In genomic region chr11:75596914-75597313, GRCh38 we compare ENCODE assay signal across 10 cellular contexts.
"Had no signal": no experiment of that assay in that cellular context is flagged by ENCODE, and none has a peak within 500 bp of the region (broad histone marks: within the 10 kb centered on the region; RNA-seq: fewer than 3 reads in every experiment).

No MANE protein-coding gene starts in this region.

- H3K4me3 ChIP-seq: Peyer's patch, SJSA1 had no signal

- H3K9me2 ChIP-seq: SK-N-SH had no signal

- H3K27me3 ChIP-seq: Peyer's patch, SJSA1 had no signal

- H3K4me2 ChIP-seq: SK-N-SH had no signal

- DNase-seq: KG1, NCI-H1436 treated with DMSO at 0.1 percent for 48 hours, NCI-H2081 treated with DMSO at 0.1 percent for 48 hours, NCI-H2107, NCI-H2171, NCI-H524 treated with DMSO at 0.1 percent for 48 hours, Peyer's patch, Right ventricle myocardium superior had no signal

- H3K9me3 ChIP-seq: Peyer's patch, SJSA1, SK-N-SH had no signal

- H3K27ac ChIP-seq: Peyer's patch, SJSA1 had no signal

- H3K4me1 ChIP-seq: SJSA1 had no signal

- H3K9ac ChIP-seq: SK-N-SH had no signal

- H3K36me3 ChIP-seq: Peyer's patch, SJSA1 had no signal
